Comparison of ENCODE assay signal across 13 cellular contexts in genomic region chr15:77457619-77458265, GRCh38. TPM values are rescaled to one million over a fixed set of nuclear protein-coding genes. Genes with fewer than 3 reads are reported as not detected.
DNase-seq lines count a peak whose midpoint lies in the region; ATAC-seq and TF ChIP-seq lines count a peak whose summit lies in the region.
"Had no signal": no experiment of that assay in that cellular context is flagged by ENCODE, and none has a peak within 500 bp of the region (broad histone marks: within the 10 kb centered on the region; RNA-seq: fewer than 3 reads in every experiment).

No MANE protein-coding gene starts in this region.

- H3K4me1 ChIP-seq in BLaER1 treated with 17β-estradiol and CSF1 and Interleukin-3, amounts not matched to agents 10 nM and 100 nM: peaks cover 12 to 26% (median 22%) of the 10 kb centered on the region in 10 experiments

- ATAC-seq in HG03457 (IDR thresholded peaks at IDR 0.05; ENCODE audit: unreplicated experiment): no peak

- peak overlapping the region in 5 of 11 experiments; percentile 1 to 30 (median 4); a peak in 4 of 22 replicates for H3K27ac ChIP-seq in BLaER1 treated with 17β-estradiol and CSF1 and Interleukin-3, amounts not matched to agents 10 nM and 100 nM
- H3K27ac ChIP-seq: tibial artery had no signal

- no peaks in the 10 kb centered on the region for H3K9me3 ChIP-seq in BLaER1 treated with 17β-estradiol and CSF1 and Interleukin-3, amounts not matched to agents 10 nM and 100 nM (replicated peaks in 1 of 11)
- H3K9me3 ChIP-seq: HAP-1, tibial artery had no signal

- in situ Hi-C loops in astrocyte of the cerebellum (cut with HindIII; ENCODE audit: low sequenced_read_pairs): no loop called here

- peaks cover 0 to 18% (median 0%) of the 10 kb centered on the region in 11 experiments; a peak in 3 of 22 replicates for H4K20me1 ChIP-seq in BLaER1 treated with 17β-estradiol and CSF1 and Interleukin-3, amounts not matched to agents 10 nM and 100 nM

- peak; percentile 73 for DNase-seq in HT1080 (ENCODE audit: low read depth)
- peak; percentile 4 for DNase-seq in astrocyte of the cerebellum (ENCODE audit: low read depth)
- peak; percentile 67 to 78 for DNase-seq in lung microvascular endothelial cell (ENCODE audit: low read depth in 2 of 2)
- DNase-seq in C1 segment of cervical spinal cord (lab: John Stamatoyannopoulos, UW): no peak
- DNase-seq in NCI-H446 (lab: John Stamatoyannopoulos, UW): no peak
- no peak for DNase-seq in stimulated activated naive CD4-positive, alpha-beta T cell treated with Interleukin-2 at 50 U/mL for 16 hours (lab: John Stamatoyannopoulos, UW)
- DNase-seq: DMS53; NCI-H2171; stimulated activated CD4-positive, alpha-beta T cell treated with anti-CD3 and anti-CD28 coated beads, Interleukin-2, amount 100 ng/mL, for 24 hours; tibial artery had no signal

- no peaks in the 10 kb centered on the region for H3K27me3 ChIP-seq in BLaER1 treated with 17β-estradiol and CSF1 and Interleukin-3, amounts not matched to agents 10 nM and 100 nM
- H3K27me3 ChIP-seq: tibial artery had no signal

- no peak for TF ChIP-seq CTCF in astrocyte of the cerebellum (IDR thresholded peaks at IDR 0.05; ENCODE audit: low read depth, low read length, missing control alignments)

- no peak overlapping the region for H3K4me3 ChIP-seq in BLaER1 treated with 17β-estradiol and CSF1 and Interleukin-3, amounts not matched to agents 10 nM and 100 nM
- no peak overlapping the region for H3K4me3 ChIP-seq in astrocyte of the cerebellum (ENCODE audit: low read depth, low read length)
- H3K4me3 ChIP-seq: HAP-1, tibial artery had no signal

- peaks cover 33 to 47% (median 45%) of the 10 kb centered on the region in 11 experiments for H3K36me3 ChIP-seq in BLaER1 treated with 17β-estradiol and CSF1 and Interleukin-3, amounts not matched to agents 10 nM and 100 nM

- H3K9ac ChIP-seq in BLaER1 treated with 17β-estradiol and CSF1 and Interleukin-3, amounts not matched to agents 10 nM and 100 nM: no peak overlapping the region

- peak overlapping the region; percentile 3 to 69 (median 52); a peak in 18 of 22 replicates for H3K4me2 ChIP-seq in BLaER1 treated with 17β-estradiol and CSF1 and Interleukin-3, amounts not matched to agents 10 nM and 100 nM

RNA-seq across cellular contexts. Expression of gene HMG20A, which starts 37.1 kb away (rescaled TPM):
- 27.7 and 34.1 TPM in 2 replicates for total RNA-seq in HT1080 (2014; rRNA removed; shearing (Covaris generic))
- polyA plus RNA-seq in HT1080 (2015; cell fraction: cytosol; rRNA removed): 38.6 and 45.0 TPM in 2 replicates
- 65.5 TPM in 2 replicates for polyA plus RNA-seq in HT1080 (2015; cell fraction: nucleus; rRNA removed)
- 27.0 and 27.5 TPM in 2 replicates for total RNA-seq in lung microvascular endothelial cell

RNA-seq across cellular contexts. Expression of gene PEAK1, which starts 37.8 kb away (rescaled TPM):
- 14.0 and 16.5 TPM in 2 replicates for total RNA-seq in HT1080 (2014; rRNA removed; shearing (Covaris generic))
- polyA plus RNA-seq in HT1080 (2015; cell fraction: cytosol; rRNA removed): 7.9 and 12.7 TPM in 2 replicates
- 25.4 and 31.0 TPM in 2 replicates for polyA plus RNA-seq in HT1080 (2015; cell fraction: nucleus; rRNA removed)
- total RNA-seq in lung microvascular endothelial cell: 61.9 and 71.8 TPM in 2 replicates

Comparison
In these comparisons a context has a peak if more than half of its experiments do, and no peak if none do; other contexts are left out.
1. DNase-seq: peak in HT1080 (single experiment), astrocyte of the cerebellum (single experiment) and lung microvascular endothelial cell (2 of 2); none in C1 segment of cervical spinal cord (0 of 14), NCI-H446 (0 of 2) and stimulated activated naive CD4-positive, alpha-beta T cell treated with Interleukin-2 at 50 U/mL for 16 hours (single experiment).